Comparison of ENCODE assay signal across 1 cellular context in the genomic region with DNA sequence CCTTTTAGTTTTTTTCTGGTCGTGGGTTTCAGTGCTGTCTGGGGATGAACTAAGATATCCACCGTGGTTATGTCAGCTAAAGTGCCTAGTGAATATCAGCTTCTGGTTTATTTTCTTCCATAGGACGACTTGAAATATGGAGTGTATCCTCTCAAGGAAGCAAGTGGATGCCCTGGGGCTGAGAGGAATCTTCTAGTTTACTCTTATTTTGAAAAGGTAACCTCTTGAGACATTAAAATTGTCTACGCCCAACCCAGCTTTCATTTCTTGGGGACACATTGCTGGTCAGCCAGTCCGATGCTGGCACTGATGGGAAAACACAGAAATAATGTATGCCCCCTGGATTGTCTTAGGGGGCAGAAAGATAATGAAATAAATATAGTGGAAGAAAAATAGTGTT.
TF ChIP-seq lines count a peak whose summit lies in the region.

No MANE protein-coding gene starts in this region.

TF ChIP-seq in GM12878, 131 proteins besides CTCF, POLR2A, EP300 and RAD21:
- TF ChIP-seq, protein P1, sequence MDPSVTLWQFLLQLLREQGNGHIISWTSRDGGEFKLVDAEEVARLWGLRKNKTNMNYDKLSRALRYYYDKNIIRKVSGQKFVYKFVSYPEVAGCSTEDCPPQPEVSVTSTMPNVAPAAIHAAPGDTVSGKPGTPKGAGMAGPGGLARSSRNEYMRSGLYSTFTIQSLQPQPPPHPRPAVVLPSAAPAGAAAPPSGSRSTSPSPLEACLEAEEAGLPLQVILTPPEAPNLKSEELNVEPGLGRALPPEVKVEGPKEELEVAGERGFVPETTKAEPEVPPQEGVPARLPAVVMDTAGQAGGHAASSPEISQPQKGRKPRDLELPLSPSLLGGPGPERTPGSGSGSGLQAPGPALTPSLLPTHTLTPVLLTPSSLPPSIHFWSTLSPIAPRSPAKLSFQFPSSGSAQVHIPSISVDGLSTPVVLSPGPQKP (IDR thresholded peaks at IDR 0.05; ENCODE audit: low read depth, low read length) = no peak
- TF ChIP-seq EGR1 (IDR thresholded peaks at IDR 0.05; ENCODE audit: borderline replicate concordance in 1 of 2, low read depth in 2 of 2, low read length in 2 of 2) (no peak), EZH2 (IDR thresholded peaks at IDR 0.05; ENCODE audit: borderline replicate concordance, control insufficient read depth, low read depth, low read length) (no peak), NR2C2 (IDR thresholded peaks at IDR 0.05; ENCODE audit: borderline replicate concordance, control insufficient read depth, insufficient read length, low read depth) (no peak), SMAD1 (IDR thresholded peaks at IDR 0.05; ENCODE audit: low read depth, partially characterized antibody) (no peak), CBFB (IDR thresholded peaks at IDR 0.05; ENCODE audit: low read depth) (no peak), ZNF24 (IDR thresholded peaks at IDR 0.05) (no peak), POLR2AphosphoS2 (IDR thresholded peaks at IDR 0.05; ENCODE audit: low read depth, low read length) (no peak), HDAC6 (IDR thresholded peaks at IDR 0.05; ENCODE audit: unreplicated experiment) (no peak), MEF2B (IDR thresholded peaks at IDR 0.05; ENCODE audit: partially characterized antibody, poor library complexity, severe bottlenecking) (no peak), TCF7 (IDR thresholded peaks at IDR 0.05; ENCODE audit: borderline replicate concordance) (no peak), NR2F1 (conservative IDR thresholded peaks at IDR 0.05) (no peak)
- TF ChIP-seq, protein P2, sequence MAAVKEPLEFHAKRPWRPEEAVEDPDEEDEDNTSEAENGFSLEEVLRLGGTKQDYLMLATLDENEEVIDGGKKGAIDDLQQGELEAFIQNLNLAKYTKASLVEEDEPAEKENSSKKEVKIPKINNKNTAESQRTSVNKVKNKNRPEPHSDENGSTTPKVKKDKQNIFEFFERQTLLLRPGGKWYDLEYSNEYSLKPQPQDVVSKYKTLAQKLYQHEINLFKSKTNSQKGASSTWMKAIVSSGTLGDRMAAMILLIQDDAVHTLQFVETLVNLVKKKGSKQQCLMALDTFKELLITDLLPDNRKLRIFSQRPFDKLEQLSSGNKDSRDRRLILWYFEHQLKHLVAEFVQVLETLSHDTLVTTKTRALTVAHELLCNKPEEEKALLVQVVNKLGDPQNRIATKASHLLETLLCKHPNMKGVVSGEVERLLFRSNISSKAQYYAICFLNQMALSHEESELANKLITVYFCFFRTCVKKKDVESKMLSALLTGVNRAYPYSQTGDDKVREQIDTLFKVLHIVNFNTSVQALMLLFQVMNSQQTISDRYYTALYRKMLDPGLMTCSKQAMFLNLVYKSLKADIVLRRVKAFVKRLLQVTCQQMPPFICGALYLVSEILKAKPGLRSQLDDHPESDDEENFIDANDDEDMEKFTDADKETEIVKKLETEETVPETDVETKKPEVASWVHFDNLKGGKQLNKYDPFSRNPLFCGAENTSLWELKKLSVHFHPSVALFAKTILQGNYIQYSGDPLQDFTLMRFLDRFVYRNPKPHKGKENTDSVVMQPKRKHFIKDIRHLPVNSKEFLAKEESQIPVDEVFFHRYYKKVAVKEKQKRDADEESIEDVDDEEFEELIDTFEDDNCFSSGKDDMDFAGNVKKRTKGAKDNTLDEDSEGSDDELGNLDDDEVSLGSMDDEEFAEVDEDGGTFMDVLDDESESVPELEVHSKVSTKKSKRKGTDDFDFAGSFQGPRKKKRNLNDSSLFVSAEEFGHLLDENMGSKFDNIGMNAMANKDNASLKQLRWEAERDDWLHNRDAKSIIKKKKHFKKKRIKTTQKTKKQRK (IDR thresholded peaks at IDR 0.05; ENCODE audit: low read depth, low read length) = no peak
